22 cellular contexts compared by ENCODE assay signal in the genomic region with DNA sequence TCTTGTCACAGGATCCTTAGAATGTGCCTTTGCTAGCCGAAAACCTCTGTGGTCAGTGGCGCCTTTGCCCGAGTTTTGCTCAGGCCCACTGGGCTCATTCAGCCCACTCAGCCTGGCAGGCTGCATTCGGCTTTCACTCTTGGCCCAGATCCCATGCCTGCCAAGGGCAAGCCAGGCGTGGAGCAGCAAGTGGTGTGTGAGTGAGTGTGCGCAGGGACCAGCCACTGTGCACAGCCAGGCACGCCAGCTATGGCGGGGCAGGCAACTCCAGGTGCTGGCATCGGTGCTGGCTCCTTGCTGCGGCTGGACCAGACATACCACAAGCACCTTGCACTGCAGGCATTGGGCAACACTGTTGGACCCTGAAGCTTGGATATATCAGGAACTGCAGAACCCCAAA.
"Had no signal": no experiment of that assay in that cellular context is flagged by ENCODE, and none has a peak within 500 bp of the region (broad histone marks: within the 10 kb centered on the region; RNA-seq: fewer than 3 reads in every experiment).

No MANE protein-coding gene starts in this region.

- H3K36me3 Mint-ChIP-seq: mesothelial cell of epicardium, naive B cell, type B pancreatic cell had no signal

- DNase-seq: activated CD4-positive, alpha-beta memory T cell treated with anti-CD3 and anti-CD28 coated beads, Interleukin-2, amount 10 ng/mL, durations not matched to agents 7 days and 5 days; activated CD4-positive, alpha-beta T cell treated with anti-CD3 and anti-CD28 coated beads, Interleukin-2, amount 10 ng/mL, durations not matched to agents 24 days and 14 days; activated CD4-positive, CD25-positive, alpha-beta regulatory T cell treated with anti-CD3 and anti-CD28 coated beads, Interleukin-2, amount 50 U/mL, for 72 hours; activated CD8-positive, alpha-beta memory T cell treated with anti-CD3 and anti-CD28 coated beads, Interleukin-2, amount 50 U/mL, for 48 hours; activated T-cell treated with anti-CD3 and anti-CD28 coated beads, Interleukin-2, amount 50 U/mL, for 24 hours; dermis blood vessel endothelial cell; effector CD4-positive, alpha-beta T cell; foreskin keratinocyte; naive B cell; ovary; stimulated activated naive CD8-positive, alpha-beta T cell treated with anti-CD3 and anti-CD28 coated beads, Interleukin-15, Interleukin-2, amounts not matched to agents 100 U/mL and 50 U/mL, for 24 hours; T-helper 2 cell had no signal

- H3K4me3 Mint-ChIP-seq: activated CD4-positive, alpha-beta memory T cell treated with anti-CD3 and anti-CD28 coated beads, Interleukin-2, amount 10 ng/mL, durations not matched to agents 7 days and 5 days; activated CD4-positive, alpha-beta T cell treated with anti-CD3 and anti-CD28 coated beads, Interleukin-2, amount 10 ng/mL, durations not matched to agents 24 days and 14 days; activated T-cell treated with anti-CD3 and anti-CD28 coated beads, Interleukin-2, amount 50 U/mL, for 24 hours; central memory CD8-positive, alpha-beta T cell; mesothelial cell of epicardium; naive B cell; nephron progenitor cell; type B pancreatic cell had no signal

- H3K27me3 Mint-ChIP-seq: activated CD4-positive, alpha-beta memory T cell treated with anti-CD3 and anti-CD28 coated beads, Interleukin-2, amount 10 ng/mL, durations not matched to agents 7 days and 5 days; activated CD4-positive, alpha-beta T cell treated with anti-CD3 and anti-CD28 coated beads, Interleukin-2, amount 10 ng/mL, durations not matched to agents 24 days and 14 days; activated T-cell treated with anti-CD3 and anti-CD28 coated beads, Interleukin-2, amount 50 U/mL, for 24 hours; central memory CD8-positive, alpha-beta T cell; naive B cell; type B pancreatic cell had no signal

- H3K27me3 ChIP-seq: breast epithelium, esophagus muscularis mucosa, foreskin keratinocyte, neutrophil, ovary, vagina had no signal

- ATAC-seq: activated naive CD4-positive, alpha-beta T cell treated with anti-CD3 and anti-CD28 coated beads, Interleukin-2, amount 50 U/mL, for 72 hours; foreskin keratinocyte had no signal

- H3K9me3 Mint-ChIP-seq: activated CD4-positive, alpha-beta T cell treated with anti-CD3 and anti-CD28 coated beads, Interleukin-2, amount 10 ng/mL, durations not matched to agents 24 days and 14 days; mesothelial cell of epicardium; nephron progenitor cell; type B pancreatic cell had no signal

- H3K27ac Mint-ChIP-seq: activated CD4-positive, alpha-beta memory T cell treated with anti-CD3 and anti-CD28 coated beads, Interleukin-2, amount 10 ng/mL, durations not matched to agents 7 days and 5 days; activated CD4-positive, alpha-beta T cell treated with anti-CD3 and anti-CD28 coated beads, Interleukin-2, amount 10 ng/mL, durations not matched to agents 24 days and 14 days; activated naive CD4-positive, alpha-beta T cell treated with anti-CD3 and anti-CD28 coated beads, Interleukin-2, amount 50 U/mL, for 72 hours; activated T-cell treated with anti-CD3 and anti-CD28 coated beads, Interleukin-2, amount 50 U/mL, for 24 hours; mesothelial cell of epicardium; naive B cell; nephron progenitor cell; type B pancreatic cell had no signal

- H3K36me3 ChIP-seq: breast epithelium, esophagus muscularis mucosa, neutrophil, ovary, prostate gland, vagina had no signal

- H3K4me1 Mint-ChIP-seq: activated CD4-positive, alpha-beta memory T cell treated with anti-CD3 and anti-CD28 coated beads, Interleukin-2, amount 10 ng/mL, durations not matched to agents 7 days and 5 days; activated CD4-positive, alpha-beta T cell treated with anti-CD3 and anti-CD28 coated beads, Interleukin-2, amount 10 ng/mL, durations not matched to agents 24 days and 14 days; central memory CD8-positive, alpha-beta T cell; mesothelial cell of epicardium; naive B cell had no signal

- H3K4me1 ChIP-seq: breast epithelium, esophagus muscularis mucosa, foreskin keratinocyte, prostate gland, vagina had no signal

- H3K27ac ChIP-seq: breast epithelium, esophagus muscularis mucosa, foreskin keratinocyte, neutrophil, ovary, prostate gland, vagina had no signal

- H3K4me3 ChIP-seq: breast epithelium, esophagus muscularis mucosa, ovary, prostate gland, vagina had no signal

- H3K9me3 ChIP-seq: breast epithelium, esophagus muscularis mucosa, neutrophil, ovary, prostate gland, vagina had no signal
